15 cellular contexts compared by ENCODE assay signal in genomic region chr12:104465379-104465778, GRCh38. TPM values are rescaled to one million over a fixed set of nuclear protein-coding genes. Genes with fewer than 3 reads are reported as not detected.
DNase-seq lines count a peak whose midpoint lies in the region; ATAC-seq lines count a peak whose summit lies in the region.
"Had no signal": no experiment of that assay in that cellular context is flagged by ENCODE, and none has a peak within 500 bp of the region (broad histone marks: within the 10 kb centered on the region; RNA-seq: fewer than 3 reads in every experiment).

No MANE protein-coding gene starts in this region.

- H2AK5ac ChIP-seq in neuronal stem cell (ENCODE audit: low read depth, low read length) = no peak overlapping the region

- POLR2A ChIA-PET in T-cell (lab: Charles Lee) = interaction anchor here in 1 of 2 donors (0.7 kb wide), 1 partner anchor 338 kb away, joined by 3 read pairs; no protein-coding TSS in a partner anchor

- H3K36me3 Mint-ChIP-seq in stimulated activated naive CD8-positive, alpha-beta T cell treated with anti-CD3 and anti-CD28 coated beads, Interleukin-15, Interleukin-2, amounts not matched to agents 100 ng/mL and 50 ng/mL, for 24 hours (ENCODE audit: low read depth) = peaks cover 23% of the 10 kb centered on the region
- peaks cover 24% of the 10 kb centered on the region for H3K36me3 Mint-ChIP-seq in T-cell
- peaks cover 12% of the 10 kb centered on the region for H3K36me3 Mint-ChIP-seq in effector memory CD8-positive, alpha-beta T cell (ENCODE audit: insufficient read depth)
- H3K36me3 Mint-ChIP-seq: WTC11 had no signal

- H3K9me3 Mint-ChIP-seq in stimulated activated naive CD8-positive, alpha-beta T cell treated with anti-CD3 and anti-CD28 coated beads, Interleukin-15, Interleukin-2, amounts not matched to agents 100 ng/mL and 50 ng/mL, for 24 hours = no peaks in the 10 kb centered on the region
- H3K9me3 Mint-ChIP-seq in T-cell = no peaks in the 10 kb centered on the region
- no peaks in the 10 kb centered on the region for H3K9me3 Mint-ChIP-seq in effector memory CD8-positive, alpha-beta T cell
- H3K9me3 Mint-ChIP-seq: WTC11 had no signal

- no peak overlapping the region for H3K4me3 ChIP-seq in neuronal stem cell (ENCODE audit: low read length in 2 of 2)
- H3K4me3 ChIP-seq: SJCRH30 had no signal

- no peak overlapping the region for H3K4ac ChIP-seq in neuronal stem cell (ENCODE audit: low read length)

- H3K36me3 ChIP-seq in neuronal stem cell (replicated peaks in 1 of 2; ENCODE audit: control insufficient read depth in 2 of 2, insufficient read depth in 2 of 2, low read length in 2 of 2) = no peaks in the 10 kb centered on the region
- H3K36me3 ChIP-seq: SJCRH30 had no signal

- H3K27ac ChIP-seq in neuronal stem cell (replicated peaks; ENCODE audit: low read length) = no peak overlapping the region
- H3K27ac ChIP-seq: SJCRH30 had no signal

- H3K14ac ChIP-seq in neuronal stem cell (ENCODE audit: low read length) = no peak overlapping the region

- H3K27ac Mint-ChIP-seq in stimulated activated naive CD8-positive, alpha-beta T cell treated with anti-CD3 and anti-CD28 coated beads, Interleukin-15, Interleukin-2, amounts not matched to agents 100 ng/mL and 50 ng/mL, for 24 hours = peak overlapping the region; percentile 46
- peak overlapping the region; percentile 91 to 95 for H3K27ac Mint-ChIP-seq in T-cell
- peak overlapping the region; percentile 89 to 91 for H3K27ac Mint-ChIP-seq in effector memory CD8-positive, alpha-beta T cell
- H3K27ac Mint-ChIP-seq: WTC11 had no signal

- no peaks in the 10 kb centered on the region for H3K79me1 ChIP-seq in neuronal stem cell (ENCODE audit: low read depth, low read length)

- H3K27me3 Mint-ChIP-seq in stimulated activated naive CD8-positive, alpha-beta T cell treated with anti-CD3 and anti-CD28 coated beads, Interleukin-15, Interleukin-2, amounts not matched to agents 100 ng/mL and 50 ng/mL, for 24 hours = no peaks in the 10 kb centered on the region
- no peaks in the 10 kb centered on the region for H3K27me3 Mint-ChIP-seq in T-cell
- no peaks in the 10 kb centered on the region for H3K27me3 Mint-ChIP-seq in effector memory CD8-positive, alpha-beta T cell

- CTCF ChIA-PET in T-cell (lab: Charles Lee) = no interaction called here

- ATAC-seq in stimulated activated naive CD8-positive, alpha-beta T cell treated with anti-CD3 and anti-CD28 coated beads, Interleukin-15, Interleukin-2, amounts not matched to agents 100 U/mL and 50 U/mL, for 24 hours = no peak
- ATAC-seq in T-cell (replicated peaks in 1 of 4) = no peak
- no peak for ATAC-seq in effector memory CD8-positive, alpha-beta T cell (replicated peaks)
- ATAC-seq: WTC11 had no signal

- no peak for DNase-seq in stimulated activated naive CD8-positive, alpha-beta T cell treated with anti-CD3 and anti-CD28 coated beads, Interleukin-15, Interleukin-2, amounts not matched to agents 100 U/mL and 50 U/mL, for 24 hours
- DNase-seq in T-cell (no peak), neuronal stem cell (ENCODE audit: low spot score) (no peak), cerebellar nuclear complex (lab: John Stamatoyannopoulos, UW) (no peak), DMS79 (lab: John Stamatoyannopoulos, UW) (no peak)
- no peak for DNase-seq in effector memory CD8-positive, alpha-beta T cell
- DNase-seq in stimulated activated CD4-positive, alpha-beta T cell treated with anti-CD3 and anti-CD28 coated beads, Interleukin-2, amount 100 ng/mL, for 24 hours = no peak
- DNase-seq: EL, glutamatergic neuron, islet precursor cell, NCI-H1694 treated with DMSO at 0.1 percent for 48 hours, NCI-H748 treated with DMSO at 0.1 percent for 48 hours, SJCRH30 had no signal

- H3K4me2 ChIP-seq in neuronal stem cell (ENCODE audit: insufficient read depth, low read length, poor library complexity, severe bottlenecking) = no peak overlapping the region

- no peak overlapping the region for H2BK15ac ChIP-seq in neuronal stem cell (ENCODE audit: low read length)

- H4K91ac ChIP-seq in neuronal stem cell (ENCODE audit: low read depth, low read length, poor library complexity) = no peak overlapping the region

- no peak overlapping the region for H2AFZ ChIP-seq in neuronal stem cell (ENCODE audit: low read length)

- no peak overlapping the region for H3K18ac ChIP-seq in neuronal stem cell (ENCODE audit: low read length)

- H3K23ac ChIP-seq in neuronal stem cell (ENCODE audit: low read depth, low read length, poor library complexity) = no peak overlapping the region

- H3K4me3 Mint-ChIP-seq in stimulated activated naive CD8-positive, alpha-beta T cell treated with anti-CD3 and anti-CD28 coated beads, Interleukin-15, Interleukin-2, amounts not matched to agents 100 ng/mL and 50 ng/mL, for 24 hours = no peak overlapping the region
- H3K4me3 Mint-ChIP-seq in T-cell = peak overlapping the region; percentile 8 to 98 (median 10)
- peak overlapping the region; percentile 41 to 100 for H3K4me3 Mint-ChIP-seq in effector memory CD8-positive, alpha-beta T cell
- H3K4me3 Mint-ChIP-seq: WTC11 had no signal

- no peaks in the 10 kb centered on the region for H3K9me3 ChIP-seq in neuronal stem cell (replicated peaks in 1 of 2; ENCODE audit: control insufficient read depth in 2 of 2, insufficient read depth in 1 of 2, low read depth in 1 of 2, low read length in 2 of 2)
- H3K9me3 ChIP-seq: SJCRH30 had no signal

- H3K9ac ChIP-seq in neuronal stem cell (ENCODE audit: low read depth, low read length, poor library complexity) = no peak overlapping the region

- H3K27me3 ChIP-seq in neuronal stem cell (ENCODE audit: control insufficient read depth in 3 of 3, insufficient read depth in 3 of 3, low read depth in 1 of 3, low read length in 3 of 3) = no peaks in the 10 kb centered on the region
- H3K27me3 ChIP-seq: SJCRH30 had no signal

- H3K4me1 ChIP-seq in neuronal stem cell (ENCODE audit: control insufficient read depth in 2 of 2, insufficient read depth in 1 of 2, low read depth in 1 of 2, low read length in 2 of 2) = peaks cover 0 to 2% of the 10 kb centered on the region in 2 donors
- H3K4me1 ChIP-seq: SJCRH30 had no signal

- H2BK12ac ChIP-seq in neuronal stem cell (ENCODE audit: low read length) = no peak overlapping the region

- no peak overlapping the region for H2BK5ac ChIP-seq in neuronal stem cell (ENCODE audit: low read length)

- no CpG with 5 or more reads among the region's 2 CpGs for WGBS in neuronal stem cell (ENCODE audit: extremely low coverage in 2 of 2, insufficient read length in 2 of 2, insufficient replicate concordance in 1 of 2), 2 donors

- H4K8ac ChIP-seq in neuronal stem cell (ENCODE audit: low read depth, low read length) = no peak overlapping the region

- no peak overlapping the region for H2BK120ac ChIP-seq in neuronal stem cell (ENCODE audit: low read depth, low read length)

- H3K4me1 Mint-ChIP-seq in stimulated activated naive CD8-positive, alpha-beta T cell treated with anti-CD3 and anti-CD28 coated beads, Interleukin-15, Interleukin-2, amounts not matched to agents 100 ng/mL and 50 ng/mL, for 24 hours (ENCODE audit: low read depth) = peaks cover 92% of the 10 kb centered on the region
- H3K4me1 Mint-ChIP-seq in T-cell = peaks cover 86 to 96% (median 91%) of the 10 kb centered on the region in 3 donors
- peaks cover 67 to 70% of the 10 kb centered on the region in 2 donors for H3K4me1 Mint-ChIP-seq in effector memory CD8-positive, alpha-beta T cell (ENCODE audit: low read depth in 2 of 2)

RNA-seq across cellular contexts. Expression of gene CHST11, which starts 8.6 kb away (rescaled TPM):
- total RNA-seq in T-cell = 10 to 100 TPM; 49.8 to 78.3 (median 63.7) TPM
- polyA plus RNA-seq in neuronal stem cell (2013, experiment 1 of 2) = 7.7 TPM
- polyA plus RNA-seq in neuronal stem cell (2013, experiment 2 of 2) = 7.7 TPM
